ENCODE assay signal across 31 cellular contexts in the genomic region with DNA sequence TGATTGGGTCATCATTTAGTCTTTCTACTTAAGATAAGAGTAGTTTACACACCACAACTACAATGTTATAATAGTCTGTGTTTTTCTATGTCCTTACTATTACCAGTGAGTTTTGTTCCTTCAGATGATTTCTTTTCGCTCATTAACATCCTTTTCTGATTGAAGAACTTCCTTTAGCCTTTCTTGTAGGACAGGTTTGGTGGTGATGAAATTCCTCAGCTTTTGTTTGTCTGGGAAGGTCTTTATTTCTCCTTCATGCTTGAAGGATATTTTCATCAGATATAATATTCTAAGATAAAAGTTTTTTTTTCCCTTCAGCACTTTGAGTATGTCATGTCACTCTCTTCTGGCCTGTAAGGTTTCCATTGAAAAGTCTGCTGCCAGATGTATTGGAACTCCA.
"Had no signal": no experiment of that assay in that cellular context is flagged by ENCODE, and none has a peak within 500 bp of the region (broad histone marks: within the 10 kb centered on the region; RNA-seq: fewer than 3 reads in every experiment).

No MANE protein-coding gene starts in this region.

- ATAC-seq: activated CD8-positive, alpha-beta T cell treated with anti-CD3 and anti-CD28 coated beads, Interleukin-2, amount 10 ng/mL, durations not matched to agents 7 days and 5 days; activated naive CD4-positive, alpha-beta T cell treated with anti-CD3 and anti-CD28 coated beads, Interleukin-2, amount 50 U/mL, for 72 hours; body of pancreas; Right ventricle myocardium inferior had no signal

- H3K4me3 ChIP-seq: adrenal gland, body of pancreas, breast epithelium had no signal

- H3K4me3 Mint-ChIP-seq: activated CD4-positive, alpha-beta T cell treated with anti-CD3 and anti-CD28 coated beads, Interleukin-2, amount 10 ng/mL, durations not matched to agents 24 days and 14 days; activated CD8-positive, alpha-beta T cell treated with anti-CD3 and anti-CD28 coated beads, Interleukin-2, amount 10 ng/mL, durations not matched to agents 7 days and 5 days; activated naive CD4-positive, alpha-beta T cell treated with anti-CD3 and anti-CD28 coated beads for 36 hours; activated T-cell treated with anti-CD3 and anti-CD28 coated beads, Interleukin-2, amount 50 U/mL, for 24 hours had no signal

- H3K4me1 ChIP-seq: adrenal gland, body of pancreas, breast epithelium had no signal

- H3K9me3 ChIP-seq: adrenal gland had no signal

- H3K27ac ChIP-seq: adrenal gland, body of pancreas, RWPE1, WERI-Rb-1 had no signal

- DNase-seq: activated CD4-positive, alpha-beta T cell treated with anti-CD3 and anti-CD28 coated beads for 1 hour; activated CD4-positive, alpha-beta T cell treated with anti-CD3 and anti-CD28 coated beads, Interleukin-2, amount 10 ng/mL, durations not matched to agents 24 days and 14 days; activated CD4-positive, alpha-beta T cell treated with anti-CD3 and anti-CD28 coated beads, Interleukin-2, amount 50 U/mL, for 4 hours; activated CD4-positive, CD25-positive, alpha-beta regulatory T cell; activated CD8-positive, alpha-beta T cell treated with anti-CD3 and anti-CD28 coated beads, Interleukin-2, amount 10 ng/mL, durations not matched to agents 7 days and 5 days; activated gamma-delta T cell; activated naive CD4-positive, alpha-beta T cell treated with anti-CD3 and anti-CD28 coated beads for 36 hours; activated T-cell treated with anti-CD3 and anti-CD28 coated beads, Interleukin-2, amount 50 U/mL, for 24 hours; adrenal gland; body of pancreas; caudate nucleus; cerebellar nuclear complex; NCI-H1105; NCI-H1417 treated with DMSO at 0.1 percent for 48 hours; NCI-H187 treated with DMSO at 0.1 percent for 48 hours; NCI-H2081; NCI-H2171 treated with DMSO at 0.1 percent for 48 hours; NCI-H2227 treated with DMSO at 0.1 percent for 48 hours; NCI-H446 treated with DMSO at 0.1 percent for 48 hours; NCI-H524; NCI-H69; SW 1271; T-helper 1 cell; T-helper 2 cell; T-helper 9 cell; WERI-Rb-1 had no signal

- H3K27me3 ChIP-seq: adrenal gland, body of pancreas, breast epithelium had no signal

- H3K4me1 Mint-ChIP-seq: activated CD4-positive, alpha-beta T cell treated with anti-CD3 and anti-CD28 coated beads, Interleukin-2, amount 10 ng/mL, durations not matched to agents 24 days and 14 days had no signal

- H3K36me3 ChIP-seq: adrenal gland, breast epithelium, WERI-Rb-1 had no signal

- H3K27ac Mint-ChIP-seq: activated CD4-positive, alpha-beta T cell treated with anti-CD3 and anti-CD28 coated beads, Interleukin-2, amount 10 ng/mL, durations not matched to agents 24 days and 14 days; activated CD8-positive, alpha-beta T cell treated with anti-CD3 and anti-CD28 coated beads, Interleukin-2, amount 10 ng/mL, durations not matched to agents 7 days and 5 days; activated naive CD4-positive, alpha-beta T cell treated with anti-CD3 and anti-CD28 coated beads for 36 hours; activated naive CD4-positive, alpha-beta T cell treated with anti-CD3 and anti-CD28 coated beads, Interleukin-2, amount 50 U/mL, for 72 hours; activated T-cell treated with anti-CD3 and anti-CD28 coated beads, Interleukin-2, amount 50 U/mL, for 24 hours; activated T-helper 2 cell treated with anti-CD3 and anti-CD28 coated beads, Interferon-gamma antibody, Interleukin-2, Interleukin-4, amounts not matched to agents 10 μg/mL and 5 μg/mL and 100 μg/mL, durations not matched to agents 14 hours and 24 hours and 36 hours had no signal
